ENCODE assay signal across 24 cellular contexts in the genomic region with DNA sequence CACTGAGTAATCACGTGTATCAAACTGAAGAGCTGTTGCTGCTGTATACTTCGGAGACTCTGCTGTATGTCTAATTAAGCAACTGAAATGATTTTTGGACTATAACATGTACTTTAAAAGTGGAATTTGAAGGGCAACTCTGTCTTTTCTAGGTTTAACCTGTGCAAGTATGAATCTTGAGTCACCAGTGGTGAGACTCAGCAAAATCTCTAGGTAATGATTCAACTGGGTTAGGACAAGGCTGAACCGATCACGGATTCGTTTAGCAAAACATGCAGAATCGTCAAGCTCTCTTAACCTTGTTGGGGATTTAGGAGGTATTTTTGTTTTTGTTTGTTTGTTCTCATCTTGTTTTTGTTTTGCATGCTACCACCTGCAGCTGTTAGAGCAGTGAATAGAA.
DNase-seq lines count a peak whose midpoint lies in the region; ATAC-seq, FAIRE-seq and TF ChIP-seq lines count a peak whose summit lies in the region.
"Had no signal": no experiment of that assay in that cellular context is flagged by ENCODE, and none has a peak within 500 bp of the region (broad histone marks: within the 10 kb centered on the region; RNA-seq: fewer than 3 reads in every experiment).

No MANE protein-coding gene starts in this region.

- H3K9me3 ChIP-seq in esophagus muscularis mucosa, result no peaks in the 10 kb centered on the region
- H3K9me3 ChIP-seq: BE2C, BLaER1, Caco-2 had no signal

- ATAC-seq in GM18867 (IDR thresholded peaks at IDR 0.05; ENCODE audit: unreplicated experiment) (no peak), GM18505 (IDR thresholded peaks at IDR 0.05; ENCODE audit: unreplicated experiment) (no peak), GM19023 (IDR thresholded peaks at IDR 0.05; ENCODE audit: unreplicated experiment) (no peak)

- 79% methylated on average over 6 of the region's 6 CpGs for WGBS in esophagus muscularis mucosa

- no peak for FAIRE-seq in HTR-8/SVneo (lab: Jason Lieb, UNC)
- FAIRE-seq: A204.1, D721Med, G401.6, GM12891, GM18507 had no signal

- TF ChIP-seq EP300 in esophagus muscularis mucosa (IDR thresholded peaks at IDR 0.05), result no peak

- no peaks in the 10 kb centered on the region for H3K36me3 ChIP-seq in esophagus muscularis mucosa
- H3K36me3 ChIP-seq: BE2C, BLaER1 had no signal

- H3K4me1 ChIP-seq in esophagus muscularis mucosa, result no peaks in the 10 kb centered on the region
- H3K4me1 ChIP-seq: BE2C, BLaER1, Caco-2 had no signal

- no peak overlapping the region for H3K4me3 ChIP-seq in epithelial cell of esophagus (ENCODE audit: low read length)
- H3K4me3 ChIP-seq in esophagus muscularis mucosa, result no peak overlapping the region
- H3K4me3 ChIP-seq: BLaER1 had no signal

- TF ChIP-seq CTCF in epithelial cell of esophagus (IDR thresholded peaks at IDR 0.05; ENCODE audit: insufficient read depth, low read depth, low read length, missing control alignments) (no peak), esophagus muscularis mucosa (IDR thresholded peaks at IDR 0.05) (no peak)

- H3K27ac ChIP-seq in esophagus muscularis mucosa (replicated peaks in 1 of 4), result no peak overlapping the region
- H3K27ac ChIP-seq: BLaER1 had no signal

- intact Hi-C loops in esophagus muscularis mucosa (cut with DNase I), result no loop called here

- no peak for TF ChIP-seq POLR2A in esophagus muscularis mucosa (IDR thresholded peaks at IDR 0.05; ENCODE audit: low read depth)
- no peak for TF ChIP-seq POLR2A in GM18505 (IDR thresholded peaks at IDR 0.05; ENCODE audit: borderline replicate concordance, extremely low read depth, insufficient read depth, insufficient read length)

- DNase-seq in epithelial cell of esophagus (ENCODE audit: low read depth) (peak; percentile 27), esophagus muscularis mucosa (ENCODE audit: extremely low spot score) (peak; percentile 10), kidney tubule cell (ENCODE audit: low spot score) (peak; percentile 51), renal cortical epithelial cell (ENCODE audit: low read depth) (peak; percentile 61), HTR-8/SVneo (ENCODE audit: insufficient read length, low spot score) (no peak)
- DNase-seq: 8988T; ACHN; BE2C; C1 segment of cervical spinal cord; Caco-2; Calu3; CD4-positive, alpha-beta memory T cell; CD4-positive, CD25-positive, alpha-beta regulatory T cell; DMS79 treated with DMSO at 0.1 percent for 48 hours; GF-D8 had no signal

- H3K27me3 ChIP-seq in esophagus muscularis mucosa, result no peaks in the 10 kb centered on the region
- H3K27me3 ChIP-seq: BE2C, BLaER1 had no signal
